Comparison of ENCODE assay signal across 8 cellular contexts in genomic region chr12:126747530-126748149, GRCh38.
DNase-seq lines count a peak whose midpoint lies in the region; ATAC-seq, FAIRE-seq and TF ChIP-seq lines count a peak whose summit lies in the region.

No MANE protein-coding gene starts in this region.

- H3K27ac Mint-ChIP-seq in activated CD8-positive, alpha-beta T cell treated with anti-CD3 and anti-CD28 coated beads, Interleukin-2, amount 10 ng/mL, durations not matched to agents 7 days and 5 days: no peak overlapping the region

- no peaks in the 10 kb centered on the region for H3K27me3 Mint-ChIP-seq in activated CD8-positive, alpha-beta T cell treated with anti-CD3 and anti-CD28 coated beads, Interleukin-2, amount 10 ng/mL, durations not matched to agents 7 days and 5 days (ENCODE audit: low read depth)

- no peaks in the 10 kb centered on the region for H3K36me3 Mint-ChIP-seq in activated CD8-positive, alpha-beta T cell treated with anti-CD3 and anti-CD28 coated beads, Interleukin-2, amount 10 ng/mL, durations not matched to agents 7 days and 5 days (ENCODE audit: low read depth)

- no peaks in the 10 kb centered on the region for H3K27me3 ChIP-seq in neutrophil

- POLR2A ChIA-PET in activated CD8-positive, alpha-beta T cell treated with anti-CD3 and anti-CD28 coated beads, Interleukin-2, amount 10 ng/mL, durations not matched to agents 7 days and 5 days (lab: Charles Lee): no interaction called here

- no peak overlapping the region for H3K4me3 Mint-ChIP-seq in activated CD8-positive, alpha-beta T cell treated with anti-CD3 and anti-CD28 coated beads, Interleukin-2, amount 10 ng/mL, durations not matched to agents 7 days and 5 days

- no peak for FAIRE-seq in urothelium cell line (lab: Jason Lieb, UNC)

- ATAC-seq in activated CD8-positive, alpha-beta T cell treated with anti-CD3 and anti-CD28 coated beads, Interleukin-2, amount 10 ng/mL, durations not matched to agents 7 days and 5 days: no peak

- CTCF ChIA-PET in activated CD8-positive, alpha-beta T cell treated with anti-CD3 and anti-CD28 coated beads, Interleukin-2, amount 10 ng/mL, durations not matched to agents 7 days and 5 days (lab: Charles Lee): interaction anchor here (0.5 to 1.7 kb wide), 16 partner anchors 9 to 1564 kb away, joined by 3 to 7 read pairs (median 3); no protein-coding TSS in a partner anchor

- no peak overlapping the region for H3K4me3 ChIP-seq in AG10803 (ENCODE audit: low read length)
- no peak overlapping the region for H3K4me3 ChIP-seq in epithelial cell of esophagus (ENCODE audit: low read length)
- H3K4me3 ChIP-seq in neutrophil (ENCODE audit: low read depth in 1 of 2, low read length in 1 of 2): no peak overlapping the region

- TF ChIP-seq CTCF in AG10803 (conservative IDR thresholded peaks at IDR 0.05; ENCODE audit: low read length) (peak; percentile 84), epithelial cell of esophagus (IDR thresholded peaks at IDR 0.05; ENCODE audit: insufficient read depth, low read depth, low read length, missing control alignments) (peak; percentile 36), neutrophil (IDR thresholded peaks at IDR 0.05) (peak; percentile 72)

- H3K4me1 ChIP-seq in neutrophil (ENCODE audit: control insufficient read depth in 1 of 2, insufficient read depth in 1 of 2, low read depth in 1 of 2, low read length in 1 of 2): no peaks in the 10 kb centered on the region

- no peaks in the 10 kb centered on the region for H3K36me3 ChIP-seq in neutrophil

- peak; percentile 12 for DNase-seq in AG10803 (ENCODE audit: low read depth)
- peak; percentile 12 for DNase-seq in GM19238 (ENCODE audit: insufficient read length, low spot score)
- DNase-seq in NAMALWA (ENCODE audit: low spot score): peak; percentile 49
- peak; percentile 55 for DNase-seq in activated CD8-positive, alpha-beta T cell treated with anti-CD3 and anti-CD28 coated beads, Interleukin-2, amount 10 ng/mL, durations not matched to agents 7 days and 5 days
- peak; percentile 19 for DNase-seq in epithelial cell of esophagus (ENCODE audit: low read depth)
- peak; percentile 74 for DNase-seq in urothelium cell line (ENCODE audit: low spot score)
- DNase-seq in DMS114 treated with DMSO at 0.1 percent for 48 hours (lab: John Stamatoyannopoulos, UW; ENCODE audit: unreplicated experiment): no peak

- H3K9me3 Mint-ChIP-seq in activated CD8-positive, alpha-beta T cell treated with anti-CD3 and anti-CD28 coated beads, Interleukin-2, amount 10 ng/mL, durations not matched to agents 7 days and 5 days (ENCODE audit: insufficient read depth): no peaks in the 10 kb centered on the region

- no peak overlapping the region for H3K27ac ChIP-seq in neutrophil

- no peaks in the 10 kb centered on the region for H3K4me1 Mint-ChIP-seq in activated CD8-positive, alpha-beta T cell treated with anti-CD3 and anti-CD28 coated beads, Interleukin-2, amount 10 ng/mL, durations not matched to agents 7 days and 5 days (ENCODE audit: low read depth)

- no peaks in the 10 kb centered on the region for H3K9me3 ChIP-seq in neutrophil
